ENCODE assay signal across 11 cellular contexts in the genomic region with DNA sequence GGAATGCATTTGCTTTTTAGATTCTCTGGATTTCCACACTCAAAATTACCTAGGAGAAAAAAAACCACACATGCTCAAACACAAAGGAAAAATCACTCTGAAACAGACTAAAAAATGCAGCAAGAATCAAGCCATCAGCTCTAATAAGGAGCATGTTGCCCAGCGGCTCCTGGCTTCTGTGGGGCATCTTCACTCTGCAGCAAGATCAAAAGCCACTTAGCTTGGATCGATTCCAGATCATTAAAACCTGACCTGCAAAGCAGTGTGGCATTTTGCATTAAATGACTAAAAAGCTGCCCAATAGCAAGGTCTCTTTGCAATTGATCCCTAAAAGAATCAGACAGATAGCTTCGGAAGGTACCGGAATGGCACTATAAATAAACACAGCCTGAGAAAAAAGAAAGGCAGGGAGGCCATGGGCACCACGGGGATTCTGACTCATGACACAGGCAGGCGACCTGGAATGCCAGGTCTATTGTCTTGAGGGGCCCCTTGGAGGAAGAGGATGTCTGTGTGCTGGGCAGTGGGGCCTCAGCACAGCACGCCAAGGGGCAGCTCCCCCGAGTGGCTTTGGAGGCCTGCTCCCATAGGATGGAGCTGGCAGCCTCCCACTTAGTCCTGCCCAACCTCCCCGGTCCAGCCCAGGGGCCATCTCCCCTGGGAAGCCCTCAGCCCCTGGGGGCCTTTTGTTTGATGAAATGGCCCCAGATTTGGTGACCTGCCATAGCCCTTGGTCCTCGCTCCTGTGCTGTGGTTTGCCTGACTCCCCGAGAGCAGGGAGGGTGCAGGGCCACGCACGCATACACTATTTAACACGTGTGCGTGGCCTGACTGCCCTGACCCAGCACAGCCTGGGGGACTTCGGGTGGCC. TPM values are rescaled to one million over a fixed set of nuclear protein-coding genes. Genes with fewer than 3 reads are reported as not detected.
DNase-seq lines count a peak whose midpoint lies in the region; FAIRE-seq and TF ChIP-seq lines count a peak whose summit lies in the region.
"Had no signal": no experiment of that assay in that cellular context is flagged by ENCODE, and none has a peak within 500 bp of the region (broad histone marks: within the 10 kb centered on the region; RNA-seq: fewer than 3 reads in every experiment).

No MANE protein-coding gene starts in this region.

- H3K4me1 Mint-ChIP-seq in osteocyte (ENCODE audit: unreplicated experiment), result peaks cover 49% of the 10 kb centered on the region
- peaks cover 15% of the 10 kb centered on the region for H3K4me1 Mint-ChIP-seq in activated T-helper 2 cell treated with anti-CD3 and anti-CD28 coated beads, Interferon-gamma antibody, Interleukin-2, Interleukin-4, amounts not matched to agents 10 μg/mL and 5 μg/mL and 100 μg/mL, durations not matched to agents 14 hours and 24 hours and 36 hours (ENCODE audit: low read depth)

- no peaks in the 10 kb centered on the region for H3K9me3 Mint-ChIP-seq in osteocyte (ENCODE audit: unreplicated experiment)
- no peaks in the 10 kb centered on the region for H3K9me3 Mint-ChIP-seq in activated T-helper 2 cell treated with anti-CD3 and anti-CD28 coated beads, Interferon-gamma antibody, Interleukin-2, Interleukin-4, amounts not matched to agents 10 μg/mL and 5 μg/mL and 100 μg/mL, durations not matched to agents 14 hours and 24 hours and 36 hours

- H3K27me3 Mint-ChIP-seq in osteocyte (ENCODE audit: unreplicated experiment), result no peaks in the 10 kb centered on the region
- H3K27me3 Mint-ChIP-seq in activated T-helper 2 cell treated with anti-CD3 and anti-CD28 coated beads, Interferon-gamma antibody, Interleukin-2, Interleukin-4, amounts not matched to agents 10 μg/mL and 5 μg/mL and 100 μg/mL, durations not matched to agents 14 hours and 24 hours and 36 hours (ENCODE audit: low read depth), result no peaks in the 10 kb centered on the region

- no peak overlapping the region for H3K4me3 Mint-ChIP-seq in osteocyte (ENCODE audit: unreplicated experiment)
- no peak overlapping the region for H3K4me3 Mint-ChIP-seq in activated T-helper 2 cell treated with anti-CD3 and anti-CD28 coated beads, Interferon-gamma antibody, Interleukin-2, Interleukin-4, amounts not matched to agents 10 μg/mL and 5 μg/mL and 100 μg/mL, durations not matched to agents 14 hours and 24 hours and 36 hours (ENCODE audit: low read depth)

- H3K4me1 ChIP-seq in SJCRH30 (peaks cover 18% of the 10 kb centered on the region; the same call in 1 of the 2 replicates), esophagus muscularis mucosa (peaks cover 38 to 51% (median 41%) of the 10 kb centered on the region in 4 donors)

- DNase-seq in SJCRH30 (no peak), esophagus muscularis mucosa (ENCODE audit: extremely low spot score) (no peak), osteocyte (ENCODE audit: extremely low spot score, unreplicated experiment) (no peak), NCI-H187 (lab: John Stamatoyannopoulos, UW) (no peak), GM10266 (ENCODE audit: extremely low spot score) (no peak), SHP77 treated with DMSO at 0.1 percent for 48 hours (lab: John Stamatoyannopoulos, UW) (no peak)
- DNase-seq in activated T-helper 2 cell treated with anti-CD3 and anti-CD28 coated beads, Interferon-gamma antibody, Interleukin-2, Interleukin-4, amounts not matched to agents 10 μg/mL and 5 μg/mL and 100 μg/mL, durations not matched to agents 14 hours and 24 hours and 36 hours (ENCODE audit: low spot score), result no peak
- DNase-seq: RPMI8226 had no signal

- no peaks in the 10 kb centered on the region for H3K27me3 ChIP-seq in SJCRH30
- no peaks in the 10 kb centered on the region for H3K27me3 ChIP-seq in esophagus muscularis mucosa

- TF ChIP-seq CTCF in esophagus muscularis mucosa (IDR thresholded peaks at IDR 0.05), result no peak
- TF ChIP-seq CTCF in osteocyte (IDR thresholded peaks at IDR 0.05), result no peak
- no peak for TF ChIP-seq CTCF in GM10266 (IDR thresholded peaks at IDR 0.05; ENCODE audit: control insufficient read depth, insufficient read depth, low read depth, missing control alignments)

- 74% methylated on average over 15 of the region's 16 CpGs for WGBS in esophagus muscularis mucosa

- peaks cover 57% of the 10 kb centered on the region for H3K36me3 Mint-ChIP-seq in osteocyte (ENCODE audit: unreplicated experiment)
- peaks cover 84% of the 10 kb centered on the region for H3K36me3 Mint-ChIP-seq in activated T-helper 2 cell treated with anti-CD3 and anti-CD28 coated beads, Interferon-gamma antibody, Interleukin-2, Interleukin-4, amounts not matched to agents 10 μg/mL and 5 μg/mL and 100 μg/mL, durations not matched to agents 14 hours and 24 hours and 36 hours (ENCODE audit: low read depth)

- no peak overlapping the region for H3K4me3 ChIP-seq in SJCRH30
- no peak overlapping the region for H3K4me3 ChIP-seq in esophagus muscularis mucosa
- H3K4me3 ChIP-seq: HAP-1 had no signal

- H3K27ac Mint-ChIP-seq in osteocyte (ENCODE audit: unreplicated experiment), result peak overlapping the region; percentile 82
- no peak overlapping the region for H3K27ac Mint-ChIP-seq in activated T-helper 2 cell treated with anti-CD3 and anti-CD28 coated beads, Interferon-gamma antibody, Interleukin-2, Interleukin-4, amounts not matched to agents 10 μg/mL and 5 μg/mL and 100 μg/mL, durations not matched to agents 14 hours and 24 hours and 36 hours

- TF ChIP-seq EP300 in esophagus muscularis mucosa (IDR thresholded peaks at IDR 0.05), result no peak

- peak; percentile 91 for FAIRE-seq in G401.6 (lab: Jason Lieb, UNC)

- TF ChIP-seq POLR2A in esophagus muscularis mucosa (IDR thresholded peaks at IDR 0.05; ENCODE audit: low read depth), result no peak

- H3K36me3 ChIP-seq in SJCRH30 (peaks cover 68% of the 10 kb centered on the region), esophagus muscularis mucosa (peaks cover 68 to 90% (median 87%) of the 10 kb centered on the region in 4 donors)

- H3K9me3 ChIP-seq in SJCRH30 (replicated peaks) (no peaks in the 10 kb centered on the region), esophagus muscularis mucosa (no peaks in the 10 kb centered on the region)
- H3K9me3 ChIP-seq: HAP-1 had no signal

- intact Hi-C loops in esophagus muscularis mucosa (cut with DNase I), result no loop called here
- intact Hi-C loops in activated T-helper 2 cell treated with anti-CD3 and anti-CD28 coated beads, Interferon-gamma antibody, Interleukin-2, Interleukin-4, amounts not matched to agents 10 μg/mL and 5 μg/mL and 100 μg/mL, durations not matched to agents 14 hours and 24 hours and 36 hours (cut with micrococcal nuclease), result no loop called here

- H3K27ac ChIP-seq in SJCRH30 (peak overlapping the region; percentile 24; the same call in 1 of the 2 replicates), esophagus muscularis mucosa (replicated peaks in 1 of 4) (peak overlapping the region; percentile 13 to 49 (median 40))

RNA-seq across cellular contexts. Expression of a gene that starts 7.6 kb away (rescaled TPM):
- 43.9 and 50.1 TPM in 2 replicates for total RNA-seq in SJCRH30 (2014; rRNA removed; shearing (Covaris generic))
- total RNA-seq in esophagus muscularis mucosa, result 10 to 100 TPM; 36.4 to 65.3 (median 55.4) TPM
- total RNA-seq in osteocyte, result 69.3 and 70.4 TPM in 2 replicates
- 61.7 and 66.2 TPM in 2 replicates for total RNA-seq in activated T-helper 2 cell treated with anti-CD3 and anti-CD28 coated beads, Interferon-gamma antibody, Interleukin-2, Interleukin-4, amounts not matched to agents 10 μg/mL and 5 μg/mL and 100 μg/mL, durations not matched to agents 14 hours and 24 hours and 36 hours

RNA-seq across cellular contexts. Expression of a gene that starts 22.5 kb away (rescaled TPM):
- not detected in 2 replicates for total RNA-seq in SJCRH30 (2014; rRNA removed; shearing (Covaris generic))
- total RNA-seq in esophagus muscularis mucosa (not detected), osteocyte (not detected in 2 replicates)
- not detected in 2 replicates for total RNA-seq in activated T-helper 2 cell treated with anti-CD3 and anti-CD28 coated beads, Interferon-gamma antibody, Interleukin-2, Interleukin-4, amounts not matched to agents 10 μg/mL and 5 μg/mL and 100 μg/mL, durations not matched to agents 14 hours and 24 hours and 36 hours
- total RNA-seq: omental fat pad had no signal

RNA-seq across cellular contexts. Expression of a gene that starts 34.6 kb away (rescaled TPM):
- 10.3 and 11.2 TPM in 2 replicates for total RNA-seq in SJCRH30 (2014; rRNA removed; shearing (Covaris generic))
- 1 to 10 TPM; 1.2 to 2.8 (median 1.7) TPM for total RNA-seq in esophagus muscularis mucosa
- 3.0 and 4.0 TPM in 2 replicates for total RNA-seq in osteocyte
- total RNA-seq in activated T-helper 2 cell treated with anti-CD3 and anti-CD28 coated beads, Interferon-gamma antibody, Interleukin-2, Interleukin-4, amounts not matched to agents 10 μg/mL and 5 μg/mL and 100 μg/mL, durations not matched to agents 14 hours and 24 hours and 36 hours, result not detected in 2 replicates
